In genomic region chr2:70091364-70091763, GRCh38 we compare ENCODE assay signal across 14 cellular contexts. TPM values are rescaled to one million over a fixed set of nuclear protein-coding genes. Genes with fewer than 3 reads are reported as not detected.
DNase-seq lines count a peak whose midpoint lies in the region; ATAC-seq and TF ChIP-seq lines count a peak whose summit lies in the region.
"Had no signal": no experiment of that assay in that cellular context is flagged by ENCODE, and none has a peak within 500 bp of the region (broad histone marks: within the 10 kb centered on the region; RNA-seq: fewer than 3 reads in every experiment).

No MANE protein-coding gene starts in this region.

- peak overlapping the region; percentile 98 for H3K27ac ChIP-seq in SU-DHL-6 (ENCODE audit: low read depth, low read length)

- no peak overlapping the region for H3K9ac ChIP-seq in SU-DHL-6 (ENCODE audit: low read length)

- H3F3A ChIP-seq in SU-DHL-6 (ENCODE audit: insufficient read depth), result peaks cover 61% of the 10 kb centered on the region

- H4K20me1 ChIP-seq in SU-DHL-6 (ENCODE audit: low read depth, low read length), result no peaks in the 10 kb centered on the region

- H3K27me3 Mint-ChIP-seq in activated CD4-positive, alpha-beta T cell treated with anti-CD3 and anti-CD28 coated beads, Interleukin-2, amount 10 ng/mL, durations not matched to agents 7 days and 5 days, result no peaks in the 10 kb centered on the region
- H3K27me3 Mint-ChIP-seq in effector memory CD8-positive, alpha-beta T cell, result no peaks in the 10 kb centered on the region
- no peaks in the 10 kb centered on the region for H3K27me3 Mint-ChIP-seq in stimulated activated naive B cell treated with anti-CD40 and anti-IgM and Interleukin-4, amounts not matched to agents 10 μg/mL and 1 μg/mL and 100 μg/mL, for 72 hours

- no peaks in the 10 kb centered on the region for H3K9me3 Mint-ChIP-seq in activated CD4-positive, alpha-beta T cell treated with anti-CD3 and anti-CD28 coated beads, Interleukin-2, amount 10 ng/mL, durations not matched to agents 7 days and 5 days
- no peaks in the 10 kb centered on the region for H3K9me3 Mint-ChIP-seq in effector memory CD8-positive, alpha-beta T cell
- H3K9me3 Mint-ChIP-seq in stimulated activated naive B cell treated with anti-CD40 and anti-IgM and Interleukin-4, amounts not matched to agents 10 μg/mL and 1 μg/mL and 100 μg/mL, for 72 hours, result peaks cover 3 to 10% of the 10 kb centered on the region in 2 donors

- no peak for TF ChIP-seq CTCF in SU-DHL-6 (IDR thresholded peaks at IDR 0.05; ENCODE audit: insufficient read depth, low read length, poor library complexity, severe bottlenecking)

- peak overlapping the region; percentile 52 for H3K4me3 Mint-ChIP-seq in activated CD4-positive, alpha-beta T cell treated with anti-CD3 and anti-CD28 coated beads, Interleukin-2, amount 10 ng/mL, durations not matched to agents 7 days and 5 days
- peak overlapping the region; percentile 3 to 20 for H3K4me3 Mint-ChIP-seq in effector memory CD8-positive, alpha-beta T cell
- H3K4me3 Mint-ChIP-seq in stimulated activated naive B cell treated with anti-CD40 and anti-IgM and Interleukin-4, amounts not matched to agents 10 μg/mL and 1 μg/mL and 100 μg/mL, for 72 hours, result peak overlapping the region in 1 of 2 donors; percentile 4

- H3K36me3 ChIP-seq in SU-DHL-6 (ENCODE audit: low read length), result peaks cover 15% of the 10 kb centered on the region

- POLR2A ChIA-PET in activated CD4-positive, alpha-beta T cell treated with anti-CD3 and anti-CD28 coated beads, Interleukin-2, amount 10 ng/mL, durations not matched to agents 7 days and 5 days (lab: Charles Lee), result interaction anchor here (0.5 to 0.7 kb wide), 3 partner anchors 9 to 16 kb away, joined by 3 to 10 read pairs (median 3); no protein-coding TSS in a partner anchor

- H3K27ac Mint-ChIP-seq in activated CD4-positive, alpha-beta T cell treated with anti-CD3 and anti-CD28 coated beads, Interleukin-2, amount 10 ng/mL, durations not matched to agents 7 days and 5 days, result peak overlapping the region; percentile 100
- H3K27ac Mint-ChIP-seq in effector memory CD8-positive, alpha-beta T cell, result peak overlapping the region; percentile 100
- H3K27ac Mint-ChIP-seq in stimulated activated naive B cell treated with anti-CD40 and anti-IgM and Interleukin-4, amounts not matched to agents 10 μg/mL and 1 μg/mL and 100 μg/mL, for 72 hours, result peak overlapping the region; percentile 100

- peak overlapping the region; percentile 2 for H3K4me2 ChIP-seq in SU-DHL-6 (ENCODE audit: low read depth, low read length, poor library complexity, severe bottlenecking)

- no peak for ATAC-seq in effector memory CD8-positive, alpha-beta T cell (replicated peaks)
- ATAC-seq in stimulated activated naive B cell treated with anti-CD40 and anti-IgM and Interleukin-4, amounts not matched to agents 10 μg/mL and 1 μg/mL and 100 μg/mL, for 72 hours (replicated peaks), result no peak

- CTCF ChIA-PET in activated CD4-positive, alpha-beta T cell treated with anti-CD3 and anti-CD28 coated beads, Interleukin-2, amount 10 ng/mL, durations not matched to agents 7 days and 5 days (lab: Charles Lee), result interaction anchor here (0.9 to 3.4 kb wide), 8 partner anchors 11 to 180 kb away, joined by 3 to 11 read pairs (median 4); no protein-coding TSS in a partner anchor

- no peak overlapping the region for H3K4me3 ChIP-seq in SU-DHL-6 (ENCODE audit: insufficient read depth, low read length, poor library complexity, severe bottlenecking)

- DNase-seq in activated CD4-positive, alpha-beta T cell treated with anti-CD3 and anti-CD28 coated beads, Interleukin-2, amount 10 ng/mL, durations not matched to agents 7 days and 5 days, result no peak
- DNase-seq in activated CD4-positive, alpha-beta T cell treated with anti-CD3 and anti-CD28 coated beads for 4 hours, result no peak
- DNase-seq in effector memory CD8-positive, alpha-beta T cell, result no peak
- DNase-seq in stimulated activated naive B cell treated with anti-CD40 and anti-IgM and Interleukin-4, amounts not matched to agents 10 μg/mL and 1 μg/mL and 100 μg/mL, for 72 hours, result no peak
- DNase-seq in NCI-H1105 (lab: John Stamatoyannopoulos, UW) (no peak), T-helper 9 cell (no peak), HuH-7.5 (ENCODE audit: low spot score) (no peak)
- DNase-seq: ACHN; activated effector memory CD4-positive, alpha-beta T cell treated with Interleukin-2 at 50 U/mL for 16 hours; DMS79 treated with DMSO at 0.1 percent for 48 hours; foreskin melanocyte; kidney glomerular epithelial cell; NCI-H2081 had no signal

- peaks cover 20% of the 10 kb centered on the region for H3K79me2 ChIP-seq in SU-DHL-6 (ENCODE audit: insufficient read depth, low read length)

- no peaks in the 10 kb centered on the region for H3K27me3 ChIP-seq in SU-DHL-6 (ENCODE audit: low read length)

- peaks cover 52% of the 10 kb centered on the region for H3K4me1 Mint-ChIP-seq in activated CD4-positive, alpha-beta T cell treated with anti-CD3 and anti-CD28 coated beads, Interleukin-2, amount 10 ng/mL, durations not matched to agents 7 days and 5 days
- H3K4me1 Mint-ChIP-seq in effector memory CD8-positive, alpha-beta T cell (ENCODE audit: low read depth in 2 of 2), result peaks cover 48 to 51% of the 10 kb centered on the region in 2 donors
- H3K4me1 Mint-ChIP-seq in stimulated activated naive B cell treated with anti-CD40 and anti-IgM and Interleukin-4, amounts not matched to agents 10 μg/mL and 1 μg/mL and 100 μg/mL, for 72 hours, result peaks cover 42 to 64% of the 10 kb centered on the region in 2 donors

- H3K36me3 Mint-ChIP-seq in activated CD4-positive, alpha-beta T cell treated with anti-CD3 and anti-CD28 coated beads, Interleukin-2, amount 10 ng/mL, durations not matched to agents 7 days and 5 days (ENCODE audit: low read depth), result peaks cover 54% of the 10 kb centered on the region
- H3K36me3 Mint-ChIP-seq in effector memory CD8-positive, alpha-beta T cell (ENCODE audit: insufficient read depth), result peaks cover 38% of the 10 kb centered on the region
- peaks cover 58 to 67% of the 10 kb centered on the region in 2 donors for H3K36me3 Mint-ChIP-seq in stimulated activated naive B cell treated with anti-CD40 and anti-IgM and Interleukin-4, amounts not matched to agents 10 μg/mL and 1 μg/mL and 100 μg/mL, for 72 hours

- H3K9me2 ChIP-seq in SU-DHL-6 (replicated peaks; ENCODE audit: insufficient read depth, low read length), result no peaks in the 10 kb centered on the region

- H2AFZ ChIP-seq in SU-DHL-6 (ENCODE audit: low read depth, low read length, severe bottlenecking), result no peak overlapping the region

- no peaks in the 10 kb centered on the region for H3K9me3 ChIP-seq in SU-DHL-6 (ENCODE audit: insufficient read depth, low read length)

RNA-seq across cellular contexts. Expression of gene PCBP1, which starts 4.1 kb away (rescaled TPM):
- total RNA-seq in activated CD4-positive, alpha-beta T cell treated with anti-CD3 and anti-CD28 coated beads, Interleukin-2, amount 10 ng/mL, durations not matched to agents 7 days and 5 days, result 100 to 1,000 TPM; 527 to 544 TPM
